Comparison of ENCODE assay signal across 13 cellular contexts in the genomic region with DNA sequence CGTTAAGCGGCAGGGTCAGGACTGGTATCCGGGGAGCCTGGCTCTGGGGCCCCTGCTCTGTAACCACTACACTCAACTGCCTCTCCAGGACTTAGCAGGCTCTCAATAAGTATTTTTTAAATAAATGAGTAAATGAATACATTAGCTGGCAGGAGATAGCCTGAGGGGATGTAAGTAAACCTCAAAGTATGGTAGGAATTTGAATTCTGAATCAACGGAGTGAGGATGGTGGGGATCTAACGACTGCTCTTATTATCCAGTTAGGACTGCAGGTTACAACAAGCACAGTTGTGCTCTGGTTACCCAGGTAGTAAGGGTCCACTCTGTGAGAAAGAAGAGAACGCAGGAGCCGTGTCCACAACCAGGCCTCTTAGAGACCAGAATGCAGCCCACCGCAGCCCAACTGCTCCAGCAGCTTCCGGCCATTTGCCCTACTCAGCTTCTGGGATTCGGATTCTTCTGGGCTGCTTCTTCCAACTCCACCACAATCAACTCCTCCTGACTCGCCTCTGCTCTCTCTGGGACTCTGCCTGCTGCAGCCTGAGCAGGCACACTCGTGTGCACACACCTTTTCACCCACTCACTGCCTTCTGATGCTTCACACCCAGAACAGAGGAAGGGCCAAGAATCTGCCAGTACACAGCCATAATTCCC. TPM values are rescaled to one million over a fixed set of nuclear protein-coding genes. Genes with fewer than 3 reads are reported as not detected.
DNase-seq lines count a peak whose midpoint lies in the region; ATAC-seq and TF ChIP-seq lines count a peak whose summit lies in the region.
"Had no signal": no experiment of that assay in that cellular context is flagged by ENCODE, and none has a peak within 500 bp of the region (broad histone marks: within the 10 kb centered on the region; RNA-seq: fewer than 3 reads in every experiment).

No MANE protein-coding gene starts in this region.

- peaks cover 13% of the 10 kb centered on the region for H3K36me3 Mint-ChIP-seq in activated naive CD4-positive, alpha-beta T cell treated with anti-CD3 and anti-CD28 coated beads, Interleukin-2, amount 50 U/mL, for 24 hours

- peaks cover 62% of the 10 kb centered on the region for H3K4me1 Mint-ChIP-seq in activated naive CD4-positive, alpha-beta T cell treated with anti-CD3 and anti-CD28 coated beads, Interleukin-2, amount 50 U/mL, for 24 hours

- no peak overlapping the region for H3K27ac ChIP-seq in aorta (ENCODE audit: low read depth in 1 of 2, low read length in 2 of 2)
- H3K27ac ChIP-seq: uterus, VCaP had no signal

- ATAC-seq in aorta (ENCODE audit: low FRiP score) (peak; percentile 11), HG03108 (IDR thresholded peaks at IDR 0.05; ENCODE audit: unreplicated experiment) (no peak)
- ATAC-seq: activated T-helper 17 cell treated with anti-CD3 and anti-CD28 coated beads, Interleukin-2, amount 50 U/mL, for 72 hours had no signal

- no peaks in the 10 kb centered on the region for H3K9me3 ChIP-seq in aorta (ENCODE audit: control insufficient read depth, low read length)
- H3K9me3 ChIP-seq: uterus had no signal

- no peaks in the 10 kb centered on the region for H3K27me3 ChIP-seq in aorta (ENCODE audit: control insufficient read depth in 1 of 2, insufficient read depth in 2 of 2, low read length in 1 of 2)
- H3K27me3 ChIP-seq: uterus had no signal

- H3K4me3 Mint-ChIP-seq in activated naive CD4-positive, alpha-beta T cell treated with anti-CD3 and anti-CD28 coated beads, Interleukin-2, amount 50 U/mL, for 24 hours, result no peak overlapping the region
- H3K4me3 Mint-ChIP-seq: activated T-helper 17 cell treated with anti-CD3 and anti-CD28 coated beads, Interleukin-2, amount 50 U/mL, for 72 hours had no signal

- TF ChIP-seq CTCF in fibroblast of pulmonary artery (IDR thresholded peaks at IDR 0.05; ENCODE audit: low read length, missing control alignments), result no peak

- no peak overlapping the region for H3K4me3 ChIP-seq in fibroblast of pulmonary artery (replicated peaks; ENCODE audit: low read depth, low read length)
- no peak overlapping the region for H3K4me3 ChIP-seq in aorta (ENCODE audit: low read length in 2 of 2)
- H3K4me3 ChIP-seq: uterus had no signal

- DNase-seq in activated naive CD4-positive, alpha-beta T cell (lab: John Stamatoyannopoulos, UW), result no peak
- DNase-seq in SW480 (ENCODE audit: low spot score) (peak; percentile 34), fibroblast of pulmonary artery (ENCODE audit: low read depth) (peak; percentile 30), aorta (no peak), NCI-H524 treated with DMSO at 0.1 percent for 48 hours (lab: John Stamatoyannopoulos, UW) (no peak), NCI-H2081 treated with DMSO at 0.1 percent for 48 hours (lab: John Stamatoyannopoulos, UW) (no peak)
- DNase-seq: 8988T, cortex of kidney, uterus had no signal

- H3K36me3 ChIP-seq in aorta (ENCODE audit: control insufficient read depth in 1 of 2, insufficient read depth in 2 of 2, low read length in 1 of 2), result no peaks in the 10 kb centered on the region
- H3K36me3 ChIP-seq: uterus had no signal

- WGBS in aorta, 2 donors, result 88 to 89% methylated on average over 12 of the region's 12 CpGs

- no peaks in the 10 kb centered on the region for H3K9me3 Mint-ChIP-seq in activated naive CD4-positive, alpha-beta T cell treated with anti-CD3 and anti-CD28 coated beads, Interleukin-2, amount 50 U/mL, for 24 hours
- H3K9me3 Mint-ChIP-seq: activated T-helper 17 cell treated with anti-CD3 and anti-CD28 coated beads, Interleukin-2, amount 50 U/mL, for 72 hours had no signal

- H3K27ac Mint-ChIP-seq in activated naive CD4-positive, alpha-beta T cell treated with anti-CD3 and anti-CD28 coated beads, Interleukin-2, amount 50 U/mL, for 24 hours, result peak overlapping the region; percentile 19
- H3K27ac Mint-ChIP-seq: activated T-helper 17 cell treated with anti-CD3 and anti-CD28 coated beads, Interleukin-2, amount 50 U/mL, for 72 hours had no signal

- intact Hi-C loops in aorta (cut with DNase I), result no loop called here

- H3K4me1 ChIP-seq in aorta (ENCODE audit: control insufficient read depth in 1 of 2, insufficient read depth in 2 of 2, low read length in 2 of 2), result no peaks in the 10 kb centered on the region

- H3K27me3 Mint-ChIP-seq in activated naive CD4-positive, alpha-beta T cell treated with anti-CD3 and anti-CD28 coated beads, Interleukin-2, amount 50 U/mL, for 24 hours, result no peaks in the 10 kb centered on the region
- H3K27me3 Mint-ChIP-seq: activated T-helper 17 cell treated with anti-CD3 and anti-CD28 coated beads, Interleukin-2, amount 50 U/mL, for 72 hours had no signal

RNA-seq across cellular contexts. Expression of a gene that starts 52.6 kb away (rescaled TPM):
- 10 to 100 TPM; 16.8 to 25.1 TPM for total RNA-seq in aorta
- 10 to 100 TPM; 15.5 to 25.1 TPM for polyA plus RNA-seq in aorta

Comparison
In these comparisons a context has a peak if more than half of its experiments do, and no peak if none do; other contexts are left out.
1. DNase-seq: peak in SW480 (single experiment) and fibroblast of pulmonary artery (single experiment); none in activated naive CD4-positive, alpha-beta T cell (0 of 4), aorta (0 of 2), NCI-H524 treated with DMSO at 0.1 percent for 48 hours (single experiment) and NCI-H2081 treated with DMSO at 0.1 percent for 48 hours (single experiment).